ENCODE assay signal across 8 cellular contexts in genomic region chr1:221740260-221740830, GRCh38. TPM values are rescaled to one million over a fixed set of nuclear protein-coding genes. Genes with fewer than 3 reads are reported as not detected.
DNase-seq lines count a peak whose midpoint lies in the region; ATAC-seq and TF ChIP-seq lines count a peak whose summit lies in the region.
"Had no signal": no experiment of that assay in that cellular context is flagged by ENCODE, and none has a peak within 500 bp of the region (broad histone marks: within the 10 kb centered on the region; RNA-seq: fewer than 3 reads in every experiment).

No MANE protein-coding gene starts in this region.

- no peak overlapping the region for H3K18ac ChIP-seq in H9 (ENCODE audit: insufficient read length, low read depth, low read length)

- no peak overlapping the region for H2BK20ac ChIP-seq in H9 (ENCODE audit: low read depth, low read length, poor library complexity, severe bottlenecking)

- H2BK120ac ChIP-seq in H9 (ENCODE audit: low read depth, low read length, poor library complexity, severe bottlenecking), result no peak overlapping the region

- H3T11ph ChIP-seq in H9 (ENCODE audit: low read length), result no peak overlapping the region

- H3K4ac ChIP-seq in H9 (ENCODE audit: low read depth, low read length), result no peak overlapping the region

- DNase-seq in H9 (no peak), Panc1 (ENCODE audit: low read depth, low spot score) (no peak), hepatocyte (ENCODE audit: low spot score) (peak; percentile 14), stomach (no peak)
- DNase-seq in natural killer cell treated with Interleukin-12 subunit alpha and Interleukin-12 subunit beta and Interleukin-15 and Interleukin-18, amount 100 ng/mL, for 72 hours (ENCODE audit: low spot score), result no peak
- DNase-seq in activated naive CD4-positive, alpha-beta T cell treated with anti-CD3 and anti-CD28 coated beads, Interleukin-2, amount 50 U/mL, for 16 hours, result no peak

- H3K9me3 ChIP-seq in H9 (ENCODE audit: control insufficient read depth, low read depth, low read length) (no peaks in the 10 kb centered on the region), Panc1 (ENCODE audit: control insufficient read depth, insufficient read depth, low read depth, low read length) (no peaks in the 10 kb centered on the region), hepatocyte (ENCODE audit: low read depth) (no peaks in the 10 kb centered on the region), stomach (no peaks in the 10 kb centered on the region)

- no peak overlapping the region for H3K9ac ChIP-seq in H9 (ENCODE audit: extremely low read depth, insufficient read length, low read length)

- CTCF ChIA-PET in Panc1 (lab: Charles Lee), result no interaction called here

- H3K27me3 ChIP-seq in H9 (ENCODE audit: insufficient read depth, low read length) (peaks cover 16% of the 10 kb centered on the region; the same call in 1 of the 2 replicates), Panc1 (ENCODE audit: control insufficient read depth, insufficient read depth, low read length) (no peaks in the 10 kb centered on the region; the same call in 1 of the 2 replicates), hepatocyte (peaks cover 6% of the 10 kb centered on the region), stomach (no peaks in the 10 kb centered on the region)

- in situ Hi-C loops in Panc1 (cut with HindIII; ENCODE audit: low pct_unique_long_range_greater_than_20kb, low sequenced_read_pairs), result no loop called here

- no peak overlapping the region for H2AK5ac ChIP-seq in H9 (ENCODE audit: insufficient read length, low read length)

- no peak overlapping the region for H2BK5ac ChIP-seq in H9 (ENCODE audit: insufficient read length, low read length)

- peaks cover 0 to 26% (median 18%) of the 10 kb centered on the region in 3 experiments; a peak in 4 of 7 replicates for H3K36me3 Mint-ChIP-seq in H9 (ENCODE audit: insufficient read depth in 1 of 3, low read depth in 3 of 3)
- H3K36me3 Mint-ChIP-seq in natural killer cell treated with Interleukin-12 subunit alpha and Interleukin-12 subunit beta and Interleukin-15 and Interleukin-18, amount 100 ng/mL, for 72 hours, result peaks cover 42% of the 10 kb centered on the region

- no TSS peak for BruUV-seq in Panc1 (replicated peaks; lab: Mats Ljungman, UMichigan)

- TF ChIP-seq CTCF in H9 (conservative IDR thresholded peaks at IDR 0.05), result no peak
- TF ChIP-seq CTCF in Panc1 (IDR thresholded peaks at IDR 0.05), result no peak
- no peak for TF ChIP-seq CTCF in hepatocyte (IDR thresholded peaks at IDR 0.05; ENCODE audit: poor library complexity)
- no peak for TF ChIP-seq CTCF in stomach (IDR thresholded peaks at IDR 0.05)

- POLR2A ChIA-PET in Panc1 (lab: Charles Lee), result no interaction called here

- H2AFZ ChIP-seq in H9 (ENCODE audit: low read length), result no peak overlapping the region
- peak overlapping the region; percentile 33 for H2AFZ ChIP-seq in hepatocyte

- no peak overlapping the region for H3K4me3 Mint-ChIP-seq in H9
- H3K4me3 Mint-ChIP-seq in natural killer cell treated with Interleukin-12 subunit alpha and Interleukin-12 subunit beta and Interleukin-15 and Interleukin-18, amount 100 ng/mL, for 72 hours, result no peak overlapping the region
- H3K4me3 Mint-ChIP-seq: activated naive CD8-positive, alpha-beta T cell had no signal

- peak overlapping the region; percentile 94 for H3K4me2 ChIP-seq in H9 (ENCODE audit: insufficient read depth, insufficient read length, low read length)
- H3K4me2 ChIP-seq in hepatocyte, result peak overlapping the region; percentile 93

- H2BK12ac ChIP-seq in H9 (ENCODE audit: insufficient read length, low read depth, low read length), result no peak overlapping the region

- H3K36me3 ChIP-seq in Panc1 (ENCODE audit: control insufficient read depth, insufficient read depth, low read length) (peaks cover 5% of the 10 kb centered on the region; the same call in 1 of the 2 replicates), hepatocyte (replicated peaks; ENCODE audit: insufficient read depth, low read depth) (no peaks in the 10 kb centered on the region), stomach (peaks cover 0 to 15% (median 0%) of the 10 kb centered on the region in 4 donors)

- H3K56ac ChIP-seq in H9 (ENCODE audit: insufficient read length, low read depth, low read length), result no peak overlapping the region

- H3K23ac ChIP-seq in H9 (ENCODE audit: insufficient read length, low read depth, low read length), result no peak overlapping the region

- no peak overlapping the region for H4K8ac ChIP-seq in H9 (replicated peaks; ENCODE audit: insufficient read length, low read depth, low read length)

- H3K79me2 ChIP-seq in H9 (ENCODE audit: insufficient read depth, low read length), result no peaks in the 10 kb centered on the region; the same call in 1 of the 2 replicates
- H3K79me2 ChIP-seq in hepatocyte, result peaks cover 48% of the 10 kb centered on the region

- no CpG with 5 or more reads among the region's 7 CpGs for WGBS in H9 (ENCODE audit: extremely low coverage, insufficient read length, low lambda C conversion rate)
- WGBS in hepatocyte (ENCODE audit: low lambda C conversion rate, missing lambda C conversion rate), result 17% methylated on average over 7 of the region's 7 CpGs
- 29 to 38% (median 32%) methylated on average over 7 of the region's 7 CpGs for WGBS in stomach, 5 donors

- H3K4me1 Mint-ChIP-seq in H9, result peaks cover 14% of the 10 kb centered on the region in 2 experiments
- H3K4me1 Mint-ChIP-seq in natural killer cell treated with Interleukin-12 subunit alpha and Interleukin-12 subunit beta and Interleukin-15 and Interleukin-18, amount 100 ng/mL, for 72 hours (ENCODE audit: low read depth in 2 of 2), result peaks cover 22 to 50% of the 10 kb centered on the region in 2 donors

- ATAC-seq in Panc1 (no peak), GM21515 (IDR thresholded peaks at IDR 0.05; ENCODE audit: unreplicated experiment) (no peak)
- no peak for ATAC-seq in natural killer cell treated with Interleukin-12 subunit alpha and Interleukin-12 subunit beta and Interleukin-15 and Interleukin-18, amount 100 ng/mL, for 72 hours

- H2BK15ac ChIP-seq in H9 (ENCODE audit: low read depth, low read length), result no peak overlapping the region

- no peak overlapping the region for H4K91ac ChIP-seq in H9 (ENCODE audit: insufficient read length, low read depth, low read length)

- no peak overlapping the region for H4K5ac ChIP-seq in H9 (ENCODE audit: insufficient read length, low read depth, low read length)

- H3K9me3 Mint-ChIP-seq in H9, result no peaks in the 10 kb centered on the region
- H3K9me3 Mint-ChIP-seq in natural killer cell treated with Interleukin-12 subunit alpha and Interleukin-12 subunit beta and Interleukin-15 and Interleukin-18, amount 100 ng/mL, for 72 hours, result no peaks in the 10 kb centered on the region

- H3K14ac ChIP-seq in H9 (ENCODE audit: insufficient read depth, low read length), result no peak overlapping the region

- peaks cover 26% of the 10 kb centered on the region for H3K23me2 ChIP-seq in H9 (ENCODE audit: insufficient read length, low read depth, low read length, poor library complexity, severe bottlenecking)

- H3K4me3 ChIP-seq in Panc1 (ENCODE audit: low read depth in 2 of 2, low read length in 2 of 2), result peak overlapping the region; percentile 79 to 94
- peak overlapping the region; percentile 31 for H3K4me3 ChIP-seq in hepatocyte
- peak overlapping the region; percentile 62 to 75 (median 71) for H3K4me3 ChIP-seq in stomach

- no peaks in the 10 kb centered on the region for H3K79me1 ChIP-seq in H9 (ENCODE audit: insufficient read depth, low read depth, low read length, poor library complexity, severe bottlenecking)

- H3K4me1 ChIP-seq in H9 (ENCODE audit: insufficient read depth, low read length), result peaks cover 4% of the 10 kb centered on the region; the same call in 1 of the 2 replicates
- no peaks in the 10 kb centered on the region; the same call in 1 of the 2 replicates for H3K4me1 ChIP-seq in Panc1 (ENCODE audit: control insufficient read depth, insufficient read depth, low read length)
- peaks cover 4% of the 10 kb centered on the region for H3K4me1 ChIP-seq in hepatocyte (ENCODE audit: insufficient read depth)
- H3K4me1 ChIP-seq in stomach, result peaks cover 4 to 56% (median 30%) of the 10 kb centered on the region in 4 donors

- no peaks in the 10 kb centered on the region; the same call in 1 of the 2 replicates for H3K27me3 Mint-ChIP-seq in H9 (ENCODE audit: low read depth)
- H3K27me3 Mint-ChIP-seq in natural killer cell treated with Interleukin-12 subunit alpha and Interleukin-12 subunit beta and Interleukin-15 and Interleukin-18, amount 100 ng/mL, for 72 hours, result no peaks in the 10 kb centered on the region
- H3K27me3 Mint-ChIP-seq: activated naive CD8-positive, alpha-beta T cell had no signal

- no peak overlapping the region for H3K27ac Mint-ChIP-seq in H9
- H3K27ac Mint-ChIP-seq in natural killer cell treated with Interleukin-12 subunit alpha and Interleukin-12 subunit beta and Interleukin-15 and Interleukin-18, amount 100 ng/mL, for 72 hours, result no peak overlapping the region

- H4K20me1 ChIP-seq in H9 (ENCODE audit: control insufficient read depth, insufficient read depth, insufficient read length), result no peaks in the 10 kb centered on the region
- no peaks in the 10 kb centered on the region for H4K20me1 ChIP-seq in hepatocyte (ENCODE audit: insufficient read depth, poor library complexity, severe bottlenecking)

- H3K27ac ChIP-seq in H9 (ENCODE audit: insufficient read length, low read depth, low read length) (no peak overlapping the region), Panc1 (ENCODE audit: low read length) (no peak overlapping the region), hepatocyte (peak overlapping the region; percentile 70), stomach (peak overlapping the region in 3 of 5 donors; percentile 6 to 99 (median 96))

- no peak for TF ChIP-seq POLR2A in stomach (IDR thresholded peaks at IDR 0.05)

- no peak for TF ChIP-seq EP300 in stomach (IDR thresholded peaks at IDR 0.05)

- no peaks in the 10 kb centered on the region for H3K9me2 ChIP-seq in hepatocyte (replicated peaks; ENCODE audit: insufficient read depth)

- intact Hi-C loops in Panc1 (cut with micrococcal nuclease; ENCODE audit: unreplicated experiment), result loop anchor here (10.0 kb wide), 1 partner anchor 714 kb away; no protein-coding TSS in a partner anchor
- intact Hi-C loops in stomach (cut with DNase I; ENCODE audit: low total_unique reads), result no loop called here

RNA-seq across cellular contexts. Expression of gene DUSP10, which starts 1.5 kb away (rescaled TPM):
- total RNA-seq in H9 (2021), result 2.0 and 3.2 TPM in 2 replicates
- 1.4 TPM for total RNA-seq in Panc1 (2021; ENCODE audit: unreplicated experiment)
- polyA plus RNA-seq in Panc1 (2012; ENCODE audit: insufficient read length), result 0.68 TPM
- total RNA-seq in hepatocyte, result 16.5 and 17.6 TPM in 2 replicates
- polyA plus RNA-seq in hepatocyte, result 13.1 and 14.9 TPM in 2 replicates
- total RNA-seq in stomach, result 10 to 100 TPM in 2 of 5 donors, 1 to 10 TPM in 3; 1.0 to 50.0 (median 8.3) TPM
- 1 to 10 TPM; 2.4 to 3.1 (median 2.9) TPM for polyA plus RNA-seq in stomach
- total RNA-seq in natural killer cell treated with Interleukin-12 subunit alpha and Interleukin-12 subunit beta and Interleukin-15 and Interleukin-18, amount 100 ng/mL, for 72 hours, result 10 to 100 TPM; 43.3 to 85.2 TPM

Comparison
In these comparisons a context has a peak if more than half of its experiments do, and no peak if none do; other contexts are left out.
1. H3K27ac ChIP-seq: peak in hepatocyte (single experiment) and stomach (3 of 5); none in H9 (single experiment) and Panc1 (single experiment).
2. H3K4me3 ChIP-seq: peak in every context shown above with its lines; median percentile 86 in Panc1; 71 in stomach; 31 in hepatocyte.